Comparison of ENCODE assay signal across 18 cellular contexts in the genomic region with DNA sequence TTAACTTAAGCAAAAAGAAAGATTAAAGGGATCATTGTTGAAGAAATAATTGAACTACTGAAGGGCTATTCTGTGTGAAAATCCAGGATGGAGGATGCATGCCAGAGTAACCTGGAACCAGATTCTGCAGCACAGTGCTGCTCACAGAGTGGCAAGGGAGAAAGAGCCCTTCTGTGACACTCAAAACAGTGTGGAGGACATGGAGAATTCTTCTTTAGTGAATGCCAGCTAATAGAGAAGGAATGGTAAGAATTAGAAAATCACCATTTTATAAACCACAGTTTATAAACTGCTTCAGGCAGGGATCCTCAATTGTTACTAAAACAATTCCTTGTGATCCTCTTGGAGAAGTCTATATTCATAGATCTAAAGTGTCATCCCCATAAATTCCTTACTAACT.
DNase-seq lines count a peak whose midpoint lies in the region; ATAC-seq, FAIRE-seq and TF ChIP-seq lines count a peak whose summit lies in the region.
"Had no signal": no experiment of that assay in that cellular context is flagged by ENCODE, and none has a peak within 500 bp of the region (broad histone marks: within the 10 kb centered on the region; RNA-seq: fewer than 3 reads in every experiment).

No MANE protein-coding gene starts in this region.

- in situ Hi-C loops in astrocyte of the spinal cord (cut with HindIII; ENCODE audit: low sequenced_read_pairs): no loop called here

- peak; percentile 28 for FAIRE-seq in A549 (lab: Jason Lieb, UNC)
- FAIRE-seq: A204.1, H1 had no signal

- ATAC-seq in A549: no peak
- ATAC-seq in left lobe of liver: no peak
- no peak for ATAC-seq in GM21529 (IDR thresholded peaks at IDR 0.05; ENCODE audit: unreplicated experiment)
- ATAC-seq: Right ventricle myocardium inferior had no signal

- CTCF ChIA-PET in A549 (lab: Yijun Ruan, JAX): no interaction called here

- TF ChIP-seq RAD21 in A549 (conservative IDR thresholded peaks at IDR 0.05 in 1 of 2, IDR thresholded peaks at IDR 0.05 in 1 of 2): no peak

- no peak overlapping the region for H4K8ac ChIP-seq in mesendoderm (ENCODE audit: low read depth, low read length)

- H2BK5ac ChIP-seq in mesendoderm (ENCODE audit: low read length): no peak overlapping the region

- H3K4me3 ChIP-seq in A549 (no peak overlapping the region), astrocyte of the spinal cord (ENCODE audit: low read depth, low read length) (no peak overlapping the region), mesendoderm (ENCODE audit: low read length) (no peak overlapping the region)
- H3K4me3 ChIP-seq: MG63, Peyer's patch had no signal

- DNase-seq in A549 (ENCODE audit: low read depth in 1 of 2, low spot score in 1 of 2) (no peak), GM03348 (ENCODE audit: low spot score) (peak; percentile 20), astrocyte of the spinal cord (ENCODE audit: low read depth, low spot score) (peak; percentile 14), mesendoderm (peak; percentile 12), occipital lobe (lab: John Stamatoyannopoulos, UW) (no peak), left lobe of liver (ENCODE audit: low spot score) (no peak), NCI-H1694 treated with DMSO at 0.1 percent for 48 hours (lab: John Stamatoyannopoulos, UW) (no peak)
- DNase-seq: AML-193, COR-L47, DMS153, MG63, NCI-H1092, NCI-H524, Peyer's patch had no signal

- TF ChIP-seq CTCF in A549 (IDR thresholded peaks at IDR 0.05) (no peak), astrocyte of the spinal cord (IDR thresholded peaks at IDR 0.05; ENCODE audit: low read depth, low read length) (no peak)

- no peak overlapping the region for H3K9ac ChIP-seq in mesendoderm (ENCODE audit: low read length)

- H3K9me3 ChIP-seq in A549: no peaks in the 10 kb centered on the region
- H3K9me3 ChIP-seq: MG63, Peyer's patch had no signal

- no peaks in the 10 kb centered on the region for H3K79me1 ChIP-seq in mesendoderm (ENCODE audit: low read length)

- no peak overlapping the region for H3K23ac ChIP-seq in mesendoderm (ENCODE audit: low read length)

- POLR2A ChIA-PET in A549 (lab: Yijun Ruan, JAX): no interaction called here

- no peak overlapping the region for H2BK120ac ChIP-seq in mesendoderm (ENCODE audit: low read depth, low read length)

- H2BK15ac ChIP-seq in mesendoderm (replicated peaks; ENCODE audit: low read depth): no peak overlapping the region

- no peak overlapping the region for H4K5ac ChIP-seq in mesendoderm (ENCODE audit: low read length)

- TF ChIP-seq EP300 in A549 (IDR thresholded peaks at IDR 0.05): no peak

- no peak for TF ChIP-seq POLR2A in A549 (IDR thresholded peaks at IDR 0.05; ENCODE audit: low read length)

- H2AK5ac ChIP-seq in mesendoderm (ENCODE audit: low read length): no peak overlapping the region

- no peaks in the 10 kb centered on the region for H3K36me3 ChIP-seq in mesendoderm (ENCODE audit: control insufficient read depth, insufficient read depth, low read length)
- H3K36me3 ChIP-seq: MG63, Peyer's patch had no signal

- H3K79me2 ChIP-seq in mesendoderm (ENCODE audit: control insufficient read depth, insufficient read depth, low read length): no peaks in the 10 kb centered on the region

- no peak overlapping the region for H3K18ac ChIP-seq in mesendoderm (ENCODE audit: low read length)

- H3K56ac ChIP-seq in mesendoderm (ENCODE audit: low read length): no peak overlapping the region

- H3K27ac ChIP-seq in A549 (no peak overlapping the region), mesendoderm (ENCODE audit: low read depth, low read length) (no peak overlapping the region)
- H3K27ac ChIP-seq: Peyer's patch had no signal

- H3K4me2 ChIP-seq in A549 (no peak overlapping the region), mesendoderm (ENCODE audit: low read length) (no peak overlapping the region)

- H3K27me3 ChIP-seq in mesendoderm (ENCODE audit: insufficient read depth, low read length, poor library complexity): no peaks in the 10 kb centered on the region
- H3K27me3 ChIP-seq: MG63, Peyer's patch had no signal

- H3K4ac ChIP-seq in mesendoderm (ENCODE audit: low read depth, low read length): no peak overlapping the region

- H3K4me1 ChIP-seq in A549 (no peaks in the 10 kb centered on the region), mesendoderm (ENCODE audit: control insufficient read depth, low read depth, low read length) (no peaks in the 10 kb centered on the region)
- H3K4me1 ChIP-seq: Peyer's patch had no signal

TF ChIP-seq in A549, 52 proteins besides CTCF, POLR2A, EP300 and RAD21:
- TF ChIP-seq HOXB13 (CRISPR knock-in tag; IDR thresholded peaks at IDR 0.05; ENCODE audit: low read depth): no peak
- TF ChIP-seq ZNF302 (CRISPR knock-in tag; IDR thresholded peaks at IDR 0.05): no peak
- TF ChIP-seq, protein P1, sequence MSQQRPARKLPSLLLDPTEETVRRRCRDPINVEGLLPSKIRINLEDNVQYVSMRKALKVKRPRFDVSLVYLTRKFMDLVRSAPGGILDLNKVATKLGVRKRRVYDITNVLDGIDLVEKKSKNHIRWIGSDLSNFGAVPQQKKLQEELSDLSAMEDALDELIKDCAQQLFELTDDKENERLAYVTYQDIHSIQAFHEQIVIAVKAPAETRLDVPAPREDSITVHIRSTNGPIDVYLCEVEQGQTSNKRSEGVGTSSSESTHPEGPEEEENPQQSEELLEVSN (IDR thresholded peaks at IDR 0.05; ENCODE audit: borderline replicate concordance, low read depth): no peak
- no peak for TF ChIP-seq BHLHE40 (IDR thresholded peaks at IDR 0.05; ENCODE audit: low read depth, low read length)
- TF ChIP-seq ESRRA (IDR thresholded peaks at IDR 0.05; ENCODE audit: borderline replicate concordance, low read length): no peak
- TF ChIP-seq FOSB (CRISPR knock-in tag; IDR thresholded peaks at IDR 0.05): no peak
- TF ChIP-seq POLR2AphosphoS2 (conservative IDR thresholded peaks at IDR 0.05; ENCODE audit: low read length): no peak
- TF ChIP-seq ZSCAN20 (CRISPR knock-in tag; IDR thresholded peaks at IDR 0.05): no peak
- TF ChIP-seq, protein P2, sequence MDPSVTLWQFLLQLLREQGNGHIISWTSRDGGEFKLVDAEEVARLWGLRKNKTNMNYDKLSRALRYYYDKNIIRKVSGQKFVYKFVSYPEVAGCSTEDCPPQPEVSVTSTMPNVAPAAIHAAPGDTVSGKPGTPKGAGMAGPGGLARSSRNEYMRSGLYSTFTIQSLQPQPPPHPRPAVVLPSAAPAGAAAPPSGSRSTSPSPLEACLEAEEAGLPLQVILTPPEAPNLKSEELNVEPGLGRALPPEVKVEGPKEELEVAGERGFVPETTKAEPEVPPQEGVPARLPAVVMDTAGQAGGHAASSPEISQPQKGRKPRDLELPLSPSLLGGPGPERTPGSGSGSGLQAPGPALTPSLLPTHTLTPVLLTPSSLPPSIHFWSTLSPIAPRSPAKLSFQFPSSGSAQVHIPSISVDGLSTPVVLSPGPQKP (IDR thresholded peaks at IDR 0.05; ENCODE audit: low read depth, low read length): no peak
- TF ChIP-seq TFCP2L1 (CRISPR knock-in tag; IDR thresholded peaks at IDR 0.05): no peak
- TF ChIP-seq JUNB (IDR thresholded peaks at IDR 0.05): no peak
- TF ChIP-seq RCOR1 (IDR thresholded peaks at IDR 0.05; ENCODE audit: low read depth, low read length): no peak
- TF ChIP-seq, protein P3, sequence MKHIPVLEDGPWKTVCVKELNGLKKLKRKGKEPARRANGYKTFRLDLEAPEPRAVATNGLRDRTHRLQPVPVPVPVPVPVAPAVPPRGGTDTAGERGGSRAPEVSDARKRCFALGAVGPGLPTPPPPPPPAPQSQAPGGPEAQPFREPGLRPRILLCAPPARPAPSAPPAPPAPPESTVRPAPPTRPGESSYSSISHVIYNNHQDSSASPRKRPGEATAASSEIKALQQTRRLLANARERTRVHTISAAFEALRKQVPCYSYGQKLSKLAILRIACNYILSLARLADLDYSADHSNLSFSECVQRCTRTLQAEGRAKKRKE (CRISPR knock-in tag; IDR thresholded peaks at IDR 0.05; ENCODE audit: low read depth): no peak
- TF ChIP-seq HOXB5 (CRISPR knock-in tag; IDR thresholded peaks at IDR 0.05): no peak
- TF ChIP-seq FOSL2 (IDR thresholded peaks at IDR 0.05): no peak
- no peak for TF ChIP-seq FOSL2 (CRISPR knock-in tag; IDR thresholded peaks at IDR 0.05)
- no peak for TF ChIP-seq PHF8 (IDR thresholded peaks at IDR 0.05; ENCODE audit: borderline replicate concordance, low read depth)

Comparison
In these comparisons a context has a peak if more than half of its experiments do, and no peak if none do; other contexts are left out.
1. DNase-seq: peak in GM03348 (single experiment), astrocyte of the spinal cord (single experiment) and mesendoderm (single experiment); none in A549 (0 of 2), occipital lobe (single experiment), left lobe of liver (single experiment) and NCI-H1694 treated with DMSO at 0.1 percent for 48 hours (single experiment).